In the genomic region with DNA sequence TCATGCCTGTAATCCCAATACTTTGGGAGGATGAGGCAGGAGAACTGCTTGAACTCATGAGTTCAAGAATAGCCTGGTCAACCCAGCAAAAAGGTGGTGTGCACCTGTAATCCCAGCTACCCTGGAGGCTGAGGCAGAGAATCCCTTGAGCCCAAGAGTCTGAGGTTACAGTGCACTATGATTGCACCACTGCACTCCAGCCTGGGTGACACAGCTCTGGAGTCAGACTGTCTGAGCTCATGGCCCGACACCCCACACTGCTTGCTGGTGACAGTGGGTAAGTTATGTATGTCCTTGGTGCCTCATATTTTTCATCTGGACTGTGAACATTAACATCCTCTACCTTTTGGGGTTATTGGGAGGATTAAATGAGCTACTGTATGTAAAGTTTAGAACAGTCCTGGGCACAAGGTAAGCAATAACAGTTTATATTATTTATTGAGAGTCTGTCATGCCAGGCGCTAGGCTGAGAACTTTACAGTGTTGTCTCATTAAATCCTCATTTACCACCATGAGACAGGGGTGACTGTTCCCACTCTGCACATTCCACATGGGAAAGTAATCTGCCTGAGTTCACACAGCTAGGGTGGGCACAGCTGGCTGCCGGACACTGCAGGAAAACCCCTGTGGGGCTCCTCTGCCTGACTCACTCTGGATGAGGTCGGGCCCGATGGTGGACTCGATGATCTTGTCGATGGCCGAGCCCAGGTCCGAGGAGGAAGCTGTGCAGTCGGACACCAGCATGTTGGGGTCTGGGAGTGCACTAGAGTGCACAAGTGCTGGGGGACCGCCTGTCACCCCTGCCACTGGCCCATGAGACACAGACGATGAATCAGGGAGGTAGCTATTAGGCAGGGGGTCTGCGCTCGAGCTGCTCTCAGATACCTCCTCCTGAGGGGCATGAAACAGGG, we compare ENCODE assay signal across 2 cellular contexts.
TF ChIP-seq lines count a peak whose summit lies in the region.

No MANE protein-coding gene starts in this region.

TF ChIP-seq in SK-N-SH, 30 proteins besides CTCF, POLR2A, EP300 and RAD21:
- TF ChIP-seq MXI1 (IDR thresholded peaks at IDR 0.05; ENCODE audit: low read depth, low read length): no peak
- no peak for TF ChIP-seq ELF1 (IDR thresholded peaks at IDR 0.05)
- no peak for TF ChIP-seq JUND (IDR thresholded peaks at IDR 0.05)
- TF ChIP-seq MAX (IDR thresholded peaks at IDR 0.05; ENCODE audit: low read depth): no peak
- TF ChIP-seq PBX3 (IDR thresholded peaks at IDR 0.05): no peak
- TF ChIP-seq NRF1 (IDR thresholded peaks at IDR 0.05; ENCODE audit: low read depth, low read length): no peak
- no peak for TF ChIP-seq TAF1 (IDR thresholded peaks at IDR 0.05; ENCODE audit: borderline replicate concordance, low read depth, low read length)
- TF ChIP-seq RCOR1 (IDR thresholded peaks at IDR 0.05; ENCODE audit: low read length): no peak
- TF ChIP-seq SMC3 (IDR thresholded peaks at IDR 0.05; ENCODE audit: low read depth, low read length): no peak
- TF ChIP-seq USF2 (IDR thresholded peaks at IDR 0.05; ENCODE audit: borderline replicate concordance, low read depth, low read length): no peak
- no peak for TF ChIP-seq RXRA (IDR thresholded peaks at IDR 0.05; ENCODE audit: borderline replicate concordance, low read depth)
- TF ChIP-seq RFX5 (IDR thresholded peaks at IDR 0.05; ENCODE audit: low read length): no peak

TF ChIP-seq in SK-N-SH treated with all-trans-retinoic acid at 6 μM for 48 hours, 23 proteins besides CTCF, POLR2A, EP300 and RAD21:
- TF ChIP-seq, protein P1, sequence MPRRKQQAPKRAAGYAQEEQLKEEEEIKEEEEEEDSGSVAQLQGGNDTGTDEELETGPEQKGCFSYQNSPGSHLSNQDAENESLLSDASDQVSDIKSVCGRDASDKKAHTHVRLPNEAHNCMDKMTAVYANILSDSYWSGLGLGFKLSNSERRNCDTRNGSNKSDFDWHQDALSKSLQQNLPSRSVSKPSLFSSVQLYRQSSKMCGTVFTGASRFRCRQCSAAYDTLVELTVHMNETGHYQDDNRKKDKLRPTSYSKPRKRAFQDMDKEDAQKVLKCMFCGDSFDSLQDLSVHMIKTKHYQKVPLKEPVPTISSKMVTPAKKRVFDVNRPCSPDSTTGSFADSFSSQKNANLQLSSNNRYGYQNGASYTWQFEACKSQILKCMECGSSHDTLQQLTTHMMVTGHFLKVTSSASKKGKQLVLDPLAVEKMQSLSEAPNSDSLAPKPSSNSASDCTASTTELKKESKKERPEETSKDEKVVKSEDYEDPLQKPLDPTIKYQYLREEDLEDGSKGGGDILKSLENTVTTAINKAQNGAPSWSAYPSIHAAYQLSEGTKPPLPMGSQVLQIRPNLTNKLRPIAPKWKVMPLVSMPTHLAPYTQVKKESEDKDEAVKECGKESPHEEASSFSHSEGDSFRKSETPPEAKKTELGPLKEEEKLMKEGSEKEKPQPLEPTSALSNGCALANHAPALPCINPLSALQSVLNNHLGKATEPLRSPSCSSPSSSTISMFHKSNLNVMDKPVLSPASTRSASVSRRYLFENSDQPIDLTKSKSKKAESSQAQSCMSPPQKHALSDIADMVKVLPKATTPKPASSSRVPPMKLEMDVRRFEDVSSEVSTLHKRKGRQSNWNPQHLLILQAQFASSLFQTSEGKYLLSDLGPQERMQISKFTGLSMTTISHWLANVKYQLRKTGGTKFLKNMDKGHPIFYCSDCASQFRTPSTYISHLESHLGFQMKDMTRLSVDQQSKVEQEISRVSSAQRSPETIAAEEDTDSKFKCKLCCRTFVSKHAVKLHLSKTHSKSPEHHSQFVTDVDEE (CRISPR knock-in tag; IDR thresholded peaks at IDR 0.05): no peak
- TF ChIP-seq ZNF70 (CRISPR knock-in tag; IDR thresholded peaks at IDR 0.05) (no peak), ARNTL (CRISPR knock-in tag; IDR thresholded peaks at IDR 0.05; ENCODE audit: borderline replicate concordance, low read depth) (no peak), OSR1 (CRISPR knock-in tag; IDR thresholded peaks at IDR 0.05) (no peak), TCF4 (CRISPR knock-in tag; IDR thresholded peaks at IDR 0.05; ENCODE audit: borderline replicate concordance) (no peak)
TF ChIP-seq in SK-N-SH treated with all-trans-retinoic acid at 6 μM for 48 hours: peak in this region for 0.
